9 cellular contexts compared by ENCODE assay signal in genomic region chr11:36450391-36450714, GRCh38. TPM values are rescaled to one million over a fixed set of nuclear protein-coding genes. Genes with fewer than 3 reads are reported as not detected.
DNase-seq lines count a peak whose midpoint lies in the region; ATAC-seq lines count a peak whose summit lies in the region.
"Had no signal": no experiment of that assay in that cellular context is flagged by ENCODE, and none has a peak within 500 bp of the region (broad histone marks: within the 10 kb centered on the region; RNA-seq: fewer than 3 reads in every experiment).

No MANE protein-coding gene starts in this region.

- no peaks in the 10 kb centered on the region for H3K27me3 Mint-ChIP-seq in activated T-helper 17 cell treated with anti-CD3 and anti-CD28 coated beads, Interleukin-2, amount 50 U/mL, for 72 hours
- H3K27me3 Mint-ChIP-seq in natural killer cell treated with Interleukin-12 subunit alpha and Interleukin-12 subunit beta and Interleukin-15 and Interleukin-18, amount 100 ng/mL, for 72 hours = no peaks in the 10 kb centered on the region

- peaks cover 23% of the 10 kb centered on the region for H3K4me1 Mint-ChIP-seq in activated T-helper 17 cell treated with anti-CD3 and anti-CD28 coated beads, Interleukin-2, amount 50 U/mL, for 72 hours
- peaks cover 66 to 86% of the 10 kb centered on the region in 2 donors for H3K4me1 Mint-ChIP-seq in natural killer cell treated with Interleukin-12 subunit alpha and Interleukin-12 subunit beta and Interleukin-15 and Interleukin-18, amount 100 ng/mL, for 72 hours (ENCODE audit: low read depth in 2 of 2)

- no peak for DNase-seq in natural killer cell treated with Interleukin-12 subunit alpha and Interleukin-12 subunit beta and Interleukin-15 and Interleukin-18, amount 100 ng/mL, for 72 hours (ENCODE audit: low spot score)
- DNase-seq in iPS-NIHi11 (ENCODE audit: low spot score) (no peak), foreskin melanocyte (no peak), Ammon's horn (ENCODE audit: low spot score) (no peak)
- DNase-seq: activated effector memory CD4-positive, alpha-beta T cell treated with Interleukin-2 at 50 U/mL for 16 hours; MV-4-11 had no signal

- no peak overlapping the region for H3K27ac Mint-ChIP-seq in activated T-helper 17 cell treated with anti-CD3 and anti-CD28 coated beads, Interleukin-2, amount 50 U/mL, for 72 hours
- H3K27ac Mint-ChIP-seq in natural killer cell treated with Interleukin-12 subunit alpha and Interleukin-12 subunit beta and Interleukin-15 and Interleukin-18, amount 100 ng/mL, for 72 hours = peak overlapping the region; percentile 82 to 90

- peak; percentile 31 for ATAC-seq in GM18511 (IDR thresholded peaks at IDR 0.05; ENCODE audit: unreplicated experiment)
- ATAC-seq in HG02610 (IDR thresholded peaks at IDR 0.05; ENCODE audit: unreplicated experiment) = peak; percentile 14
- no peak for ATAC-seq in activated T-helper 17 cell treated with anti-CD3 and anti-CD28 coated beads, Interleukin-2, amount 50 U/mL, for 72 hours (replicated peaks)
- ATAC-seq in natural killer cell treated with Interleukin-12 subunit alpha and Interleukin-12 subunit beta and Interleukin-15 and Interleukin-18, amount 100 ng/mL, for 72 hours = no peak

- H3K36me3 Mint-ChIP-seq in activated T-helper 17 cell treated with anti-CD3 and anti-CD28 coated beads, Interleukin-2, amount 50 U/mL, for 72 hours (ENCODE audit: low read depth) = peaks cover 22% of the 10 kb centered on the region
- H3K36me3 Mint-ChIP-seq in natural killer cell treated with Interleukin-12 subunit alpha and Interleukin-12 subunit beta and Interleukin-15 and Interleukin-18, amount 100 ng/mL, for 72 hours = peaks cover 54% of the 10 kb centered on the region

- H3K9me3 Mint-ChIP-seq in activated T-helper 17 cell treated with anti-CD3 and anti-CD28 coated beads, Interleukin-2, amount 50 U/mL, for 72 hours = no peaks in the 10 kb centered on the region
- H3K9me3 Mint-ChIP-seq in natural killer cell treated with Interleukin-12 subunit alpha and Interleukin-12 subunit beta and Interleukin-15 and Interleukin-18, amount 100 ng/mL, for 72 hours = no peaks in the 10 kb centered on the region

- peak overlapping the region; percentile 52 for H3K4me3 Mint-ChIP-seq in activated T-helper 17 cell treated with anti-CD3 and anti-CD28 coated beads, Interleukin-2, amount 50 U/mL, for 72 hours
- H3K4me3 Mint-ChIP-seq in natural killer cell treated with Interleukin-12 subunit alpha and Interleukin-12 subunit beta and Interleukin-15 and Interleukin-18, amount 100 ng/mL, for 72 hours = peak overlapping the region; percentile 70

RNA-seq across cellular contexts. Expression of gene TRAF6, which starts 59.7 kb away (rescaled TPM):
- 10 to 100 TPM in 1 of 2 donors, 1 to 10 TPM in 1; 8.7 to 10.7 TPM for total RNA-seq in activated T-helper 17 cell treated with anti-CD3 and anti-CD28 coated beads, Interleukin-2, amount 50 U/mL, for 72 hours
- total RNA-seq in natural killer cell treated with Interleukin-12 subunit alpha and Interleukin-12 subunit beta and Interleukin-15 and Interleukin-18, amount 100 ng/mL, for 72 hours = 10 to 100 TPM; 15.3 to 25.3 TPM

Comparison
In these comparisons a context has a peak if more than half of its experiments do, and no peak if none do; other contexts are left out.
1. ATAC-seq: peak in GM18511 (single experiment) and HG02610 (single experiment); none in activated T-helper 17 cell treated with anti-CD3 and anti-CD28 coated beads, Interleukin-2, amount 50 U/mL, for 72 hours (single experiment) and natural killer cell treated with Interleukin-12 subunit alpha and Interleukin-12 subunit beta and Interleukin-15 and Interleukin-18, amount 100 ng/mL, for 72 hours (0 of 2).